Comparison of ENCODE assay signal across 9 cellular contexts in the genomic region with DNA sequence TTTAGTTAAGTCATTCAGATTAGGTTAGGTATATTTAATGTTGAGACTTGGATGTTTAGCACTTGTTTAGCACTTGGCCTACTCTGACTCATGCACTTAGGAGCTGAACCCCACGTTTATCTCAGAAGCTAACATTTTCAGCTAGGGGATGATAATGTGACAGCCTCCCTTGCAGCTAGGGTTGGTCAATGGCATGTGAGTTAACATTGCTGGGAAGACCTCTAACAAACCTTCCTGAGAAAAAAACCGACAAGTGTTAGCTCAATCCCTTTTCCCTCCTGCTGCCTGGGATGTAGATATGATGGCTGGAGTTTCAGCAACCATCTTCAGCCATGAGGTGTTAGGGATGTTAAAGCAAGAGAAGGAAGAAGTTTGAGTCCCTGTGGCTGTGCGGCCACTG.
"Had no signal": no experiment of that assay in that cellular context is flagged by ENCODE, and none has a peak within 500 bp of the region (broad histone marks: within the 10 kb centered on the region; RNA-seq: fewer than 3 reads in every experiment).

No MANE protein-coding gene starts in this region.

- ATAC-seq: GM23338, HepG2 had no signal

- H3K27ac ChIP-seq: HL-60 had no signal

- FAIRE-seq: H1, H54, HepG2 had no signal

- DNase-seq: H9, HCEC 1CT, HFFc6, KG1 had no signal

- H2AFZ ChIP-seq: GM23338 had no signal

- H3K4me3 ChIP-seq: GM23338 had no signal

- H3K4me2 ChIP-seq: GM23338 had no signal
